In genomic region chr12:113048716-113049127, GRCh38 we compare ENCODE assay signal across 8 cellular contexts. TPM values are rescaled to one million over a fixed set of nuclear protein-coding genes. Genes with fewer than 3 reads are reported as not detected.
DNase-seq lines count a peak whose midpoint lies in the region; ATAC-seq and TF ChIP-seq lines count a peak whose summit lies in the region.

No MANE protein-coding gene starts in this region.

- H3K27me3 ChIP-seq in Karpas-422 (ENCODE audit: low read length) (no peaks in the 10 kb centered on the region), Peyer's patch (no peaks in the 10 kb centered on the region), upper lobe of left lung (no peaks in the 10 kb centered on the region)

- H3K4me3 ChIP-seq in Karpas-422 (ENCODE audit: low read length) = peak overlapping the region; percentile 10; the same call in 1 of the 2 replicates
- H3K4me3 ChIP-seq in Peyer's patch = no peak overlapping the region
- no peak overlapping the region for H3K4me3 ChIP-seq in upper lobe of left lung

- H3K27ac ChIP-seq in Karpas-422 (ENCODE audit: low read length) = peak overlapping the region; percentile 93
- no peak overlapping the region for H3K27ac ChIP-seq in Peyer's patch
- no peak overlapping the region for H3K27ac ChIP-seq in upper lobe of left lung

- H3K79me2 ChIP-seq in Karpas-422 (ENCODE audit: low read length) = no peaks in the 10 kb centered on the region

- no peaks in the 10 kb centered on the region for H3K9me2 ChIP-seq in Karpas-422 (replicated peaks; ENCODE audit: insufficient read depth, low read length)

- H3K4me2 ChIP-seq in Karpas-422 (ENCODE audit: low read depth, low read length, poor library complexity, severe bottlenecking) = peak overlapping the region; percentile 60

- ATAC-seq in upper lobe of left lung (ENCODE audit: low FRiP score in 2 of 2) = peak; percentile 79 to 90
- no peak for ATAC-seq in HG03520 (IDR thresholded peaks at IDR 0.05; ENCODE audit: unreplicated experiment)

- peak overlapping the region; percentile 70; the same call in 1 of the 2 replicates for H2AFZ ChIP-seq in Karpas-422 (ENCODE audit: low read length)

- DNase-seq in DMS79 (lab: John Stamatoyannopoulos, UW) = peak; percentile 39
- DNase-seq in Karpas-422 = peak; percentile 94
- DNase-seq in Peyer's patch = peak in 2 of 3 donors; percentile 76 to 82
- peak; percentile 65 for DNase-seq in activated T-cell treated with anti-CD3 and anti-CD28 coated beads, Interleukin-2, amount 50 U/mL, for 48 hours
- peak; percentile 74 for DNase-seq in fibroblast of peridontal ligament (ENCODE audit: extremely low read depth)
- peak; percentile 24 for DNase-seq in occipital lobe (lab: John Stamatoyannopoulos, UW)
- peak in 1 of 2 donors; percentile 54 for DNase-seq in upper lobe of left lung

- peak overlapping the region; percentile 67 for H3K9ac ChIP-seq in Karpas-422 (ENCODE audit: low read length)

- no peak for TF ChIP-seq POLR2A in Peyer's patch (IDR thresholded peaks at IDR 0.05)
- no peak for TF ChIP-seq POLR2A in upper lobe of left lung (IDR thresholded peaks at IDR 0.05)

- H3K9me3 ChIP-seq in Karpas-422 (ENCODE audit: low read length) (no peaks in the 10 kb centered on the region), Peyer's patch (no peaks in the 10 kb centered on the region), upper lobe of left lung (no peaks in the 10 kb centered on the region)

- TF ChIP-seq CTCF in Peyer's patch (IDR thresholded peaks at IDR 0.05) (peak; percentile 72 to 95 (median 86)), upper lobe of left lung (IDR thresholded peaks at IDR 0.05) (peak; percentile 54 to 70 (median 64))

- TF ChIP-seq EP300 in upper lobe of left lung (IDR thresholded peaks at IDR 0.05) = no peak

- H3K4me1 ChIP-seq in Karpas-422 (ENCODE audit: low read length) (peaks cover 49% of the 10 kb centered on the region), Peyer's patch (peaks cover 0 to 23% (median 4%) of the 10 kb centered on the region in 4 donors), upper lobe of left lung (no peaks in the 10 kb centered on the region)

- H4K20me1 ChIP-seq in Karpas-422 (ENCODE audit: insufficient read depth, low read depth, low read length) = no peaks in the 10 kb centered on the region

- H3K36me3 ChIP-seq in Karpas-422 (ENCODE audit: insufficient read depth, low read length) = no peaks in the 10 kb centered on the region
- no peaks in the 10 kb centered on the region for H3K36me3 ChIP-seq in Peyer's patch
- H3K36me3 ChIP-seq in upper lobe of left lung = no peaks in the 10 kb centered on the region

- WGBS in upper lobe of left lung, 2 donors = 10 to 11% methylated on average over 6 of the region's 6 CpGs

RNA-seq across cellular contexts. Expression of gene DTX1, which starts 7.8 kb away (rescaled TPM):
- 227 and 481 TPM in 2 replicates for total RNA-seq in Karpas-422 (2014; rRNA removed; shearing (Covaris generic); ENCODE audit: low replicate concordance)
- total RNA-seq in Peyer's patch = 10 to 100 TPM in 1 of 4 donors, 1 to 10 TPM in 3; 3.1 to 33.8 (median 5.3) TPM
- total RNA-seq in occipital lobe = 16.2 TPM
- total RNA-seq in upper lobe of left lung = 1 to 10 TPM in 5 of 6 donors, under 1 TPM in 1; under 0.01 to 7.0 (median 3.6) TPM
